1 cellular context compared by ENCODE assay signal in genomic region chr10:124026337-124026939, GRCh38.
TF ChIP-seq lines count a peak whose summit lies in the region.

No MANE protein-coding gene starts in this region.

TF ChIP-seq in SK-N-SH, 30 proteins besides CTCF, POLR2A, EP300 and RAD21 (continued from another document):
- TF ChIP-seq USF1 (IDR thresholded peaks at IDR 0.05; ENCODE audit: borderline replicate concordance, low read depth) (no peak), FOSL2 (IDR thresholded peaks at IDR 0.05; ENCODE audit: borderline replicate concordance, low read depth) (no peak), REST (IDR thresholded peaks at IDR 0.05; ENCODE audit: low read depth, low read length) (no peak), ELF1 (IDR thresholded peaks at IDR 0.05) (no peak)
